Comparison of ENCODE assay signal across 9 cellular contexts in genomic region chr1:9078035-9078948, GRCh38. TPM values are rescaled to one million over a fixed set of nuclear protein-coding genes. Genes with fewer than 3 reads are reported as not detected.
DNase-seq lines count a peak whose midpoint lies in the region; ATAC-seq, FAIRE-seq and TF ChIP-seq lines count a peak whose summit lies in the region.
"Had no signal": no experiment of that assay in that cellular context is flagged by ENCODE, and none has a peak within 500 bp of the region (broad histone marks: within the 10 kb centered on the region; RNA-seq: fewer than 3 reads in every experiment).

No MANE protein-coding gene starts in this region.

- H3K79me1 ChIP-seq in H1 (ENCODE audit: low read depth, low read length): no peaks in the 10 kb centered on the region

- no peak overlapping the region for H2BK5ac ChIP-seq in H1 (ENCODE audit: low read depth, low read length)

- H2BK12ac ChIP-seq in H1 (ENCODE audit: low read depth, low read length): no peak overlapping the region

- no peak for TF ChIP-seq CTCF in H1 (IDR thresholded peaks at IDR 0.05; ENCODE audit: control extremely low read depth in 1 of 3, insufficient read depth in 1 of 3, low read depth in 1 of 3, low read length in 3 of 3)

- ATAC-seq in GM21423 (IDR thresholded peaks at IDR 0.05; ENCODE audit: unreplicated experiment) (peak; percentile 45), aorta (ENCODE audit: low FRiP score) (no peak)

- no peak for FAIRE-seq in H1 (lab: Jason Lieb, UNC)

- H4K91ac ChIP-seq in H1 (replicated peaks; ENCODE audit: insufficient read length, low read length): no peak overlapping the region

- no peak overlapping the region for H3K4me2 ChIP-seq in H1 (ENCODE audit: insufficient read depth in 1 of 2, low read depth in 2 of 2, low read length in 2 of 2)

- no peak overlapping the region for H3K56ac ChIP-seq in H1 (replicated peaks; ENCODE audit: insufficient read length, low read depth, low read length)

- H3K9me3 ChIP-seq in H1 (ENCODE audit: insufficient read depth in 2 of 2, low read depth in 1 of 2, low read length in 1 of 2) (no peaks in the 10 kb centered on the region), aorta (ENCODE audit: control insufficient read depth, low read length) (no peaks in the 10 kb centered on the region)
- H3K9me3 ChIP-seq: right lobe of liver had no signal

- no peak overlapping the region for H3K14ac ChIP-seq in H1 (ENCODE audit: insufficient read length)

- POLR2A ChIA-PET in H1 (lab: Charles Lee; ENCODE audit: partially characterized antibody): no interaction called here

- no peak overlapping the region for H4K8ac ChIP-seq in H1 (ENCODE audit: extremely low read depth, insufficient read depth, low read length)

- 88% methylated on average over 11 of the region's 11 CpGs; no CpG with 5 or more reads in 1 of the 2 experiments for WGBS in H1 (ENCODE audit: extremely low coverage in 1 of 2, insufficient coverage in 1 of 2, insufficient read length in 1 of 2, insufficient replicate concordance in 2 of 2, low coverage in 1 of 2, low lambda C conversion rate in 2 of 2, missing lambda C conversion rate in 1 of 2), 2 experiments
- 81 to 83% methylated on average over 11 of the region's 11 CpGs for WGBS in aorta, 2 donors

- no peak for TF ChIP-seq EP300 in H1 (IDR thresholded peaks at IDR 0.05; ENCODE audit: borderline replicate concordance in 1 of 2, low read depth in 2 of 2, low read length in 2 of 2)

- H4K5ac ChIP-seq in H1 (ENCODE audit: insufficient read length, low read depth, low read length): no peak overlapping the region

- no peak overlapping the region for H3K9ac ChIP-seq in H1 (replicated peaks in 1 of 4; ENCODE audit: extremely low read depth in 1 of 4, low read depth in 3 of 4, low read length in 3 of 4)

- H3K27ac ChIP-seq in H1 (ENCODE audit: low read depth, low read length): no peak overlapping the region
- H3K27ac ChIP-seq in aorta (ENCODE audit: low read depth in 1 of 2, low read length in 2 of 2): no peak overlapping the region
- H3K27ac ChIP-seq: right lobe of liver had no signal

- no peaks in the 10 kb centered on the region for H3K27me3 ChIP-seq in H1 (replicated peaks in 1 of 4; ENCODE audit: control insufficient read depth in 3 of 4, extremely low read depth in 1 of 4, insufficient read depth in 3 of 4, low read length in 3 of 4)
- H3K27me3 ChIP-seq in aorta (ENCODE audit: control insufficient read depth in 1 of 2, insufficient read depth in 2 of 2, low read length in 1 of 2): no peaks in the 10 kb centered on the region
- H3K27me3 ChIP-seq: right lobe of liver had no signal

- H2BK120ac ChIP-seq in H1 (replicated peaks; ENCODE audit: low read depth, low read length): no peak overlapping the region

- H3K23ac ChIP-seq in H1 (ENCODE audit: insufficient read length): no peak overlapping the region

- H3K79me2 ChIP-seq in H1 (ENCODE audit: control insufficient read depth in 1 of 2, insufficient read depth in 2 of 2, low read length in 2 of 2): no peaks in the 10 kb centered on the region

- H3K4ac ChIP-seq in H1 (replicated peaks; ENCODE audit: insufficient read length, low read depth, low read length): no peak overlapping the region

- TF ChIP-seq RAD21 in H1 (IDR thresholded peaks at IDR 0.05 in 1 of 2, conservative IDR thresholded peaks at IDR 0.05 in 1 of 2; ENCODE audit: low read depth in 2 of 2, low read length in 2 of 2): no peak

- no peak overlapping the region for H2AFZ ChIP-seq in H1 (ENCODE audit: low read length)

- H3K4me3 ChIP-seq in H1 (ENCODE audit: extremely low read depth in 1 of 4, insufficient read depth in 2 of 4, low read depth in 3 of 4, low read length in 4 of 4) (no peak overlapping the region), aorta (ENCODE audit: low read length in 2 of 2) (no peak overlapping the region)
- H3K4me3 ChIP-seq: right lobe of liver had no signal

- H4K20me1 ChIP-seq in H1 (replicated peaks in 1 of 2; ENCODE audit: control insufficient read depth in 1 of 2, insufficient read depth in 2 of 2, low read length in 2 of 2): no peaks in the 10 kb centered on the region

- no peak overlapping the region for H2BK15ac ChIP-seq in H1 (ENCODE audit: low read length)

- H3K4me1 ChIP-seq in H1 (replicated peaks in 1 of 4; ENCODE audit: control insufficient read depth in 3 of 4, insufficient read depth in 4 of 4, low read length in 3 of 4): no peaks in the 10 kb centered on the region
- H3K4me1 ChIP-seq in aorta (ENCODE audit: control insufficient read depth in 1 of 2, insufficient read depth in 2 of 2, low read length in 2 of 2): no peaks in the 10 kb centered on the region

- DNase-seq in A172 (ENCODE audit: low spot score) (peak; percentile 76), MV-4-11 (lab: John Stamatoyannopoulos, UW) (peak; percentile 99), H1 (ENCODE audit: low read depth in 1 of 2, low spot score in 2 of 2) (no peak), aorta (no peak), KG1 (lab: John Stamatoyannopoulos, UW) (no peak), NCI-H1092 treated with DMSO at 0.1 percent for 48 hours (lab: John Stamatoyannopoulos, UW) (no peak)
- no peak for DNase-seq in activated effector memory CD4-positive, alpha-beta T cell treated with anti-CD3 and anti-CD28 coated beads, Interleukin-2, amount 50 U/mL, for 16 hours
- DNase-seq: right lobe of liver had no signal

- H2AK5ac ChIP-seq in H1 (ENCODE audit: low read depth, low read length): no peak overlapping the region

- H3K36me3 ChIP-seq in H1 (ENCODE audit: control insufficient read depth in 2 of 4, insufficient read depth in 4 of 4, low read length in 3 of 4): no peaks in the 10 kb centered on the region
- no peaks in the 10 kb centered on the region for H3K36me3 ChIP-seq in aorta (ENCODE audit: control insufficient read depth in 1 of 2, insufficient read depth in 2 of 2, low read length in 1 of 2)
- H3K36me3 ChIP-seq: right lobe of liver had no signal

- no peak for TF ChIP-seq POLR2A in H1 (IDR thresholded peaks at IDR 0.05; ENCODE audit: control extremely low read depth in 1 of 2, low read depth in 2 of 2, low read length in 2 of 2)

- CTCF ChIA-PET in H1 (lab: Charles Lee; ENCODE audit: partially characterized antibody): no interaction called here

- H2BK20ac ChIP-seq in H1 (ENCODE audit: low read length): no peak overlapping the region

- intact Hi-C loops in aorta (cut with DNase I): no loop called here

- H3K18ac ChIP-seq in H1 (ENCODE audit: extremely low read depth, low read length): no peak overlapping the region

- H3K23me2 ChIP-seq in H1 (ENCODE audit: low read depth, low read length): no peaks in the 10 kb centered on the region

TF ChIP-seq in H1, 55 proteins besides CTCF, POLR2A, EP300 and RAD21:
- TF ChIP-seq BRCA1 (IDR thresholded peaks at IDR 0.05; ENCODE audit: low read depth, low read length): no peak
- no peak for TF ChIP-seq BACH1 (IDR thresholded peaks at IDR 0.05; ENCODE audit: low read length)
- no peak for TF ChIP-seq CBX5 (IDR thresholded peaks at IDR 0.05; ENCODE audit: low read depth, low read length)
- TF ChIP-seq SRF (IDR thresholded peaks at IDR 0.05; ENCODE audit: low read depth, low read length): peak; percentile 61; the same call in 1 of the 2 replicates
- TF ChIP-seq YY1 (IDR thresholded peaks at IDR 0.05; ENCODE audit: low read depth, low read length): 0 out of 2 replicates have a peak, but pooled peaks have one; percentile 16
- no peak for TF ChIP-seq EGR1 (IDR thresholded peaks at IDR 0.05; ENCODE audit: borderline replicate concordance, low read depth, low read length)
- no peak for TF ChIP-seq GABPA (IDR thresholded peaks at IDR 0.05; ENCODE audit: borderline replicate concordance, insufficient read depth, low read length)

RNA-seq across cellular contexts. Expression of gene SLC2A5, which starts 8.9 kb away (rescaled TPM):
- not detected in 2 replicates for total RNA-seq in A172 (2014; rRNA removed; shearing (Covaris generic))
- not detected in 2 replicates for total RNA-seq in H1 (2021; fragmentation: NEBNext Ultra II Directional; extraction: Animal tissue kit (Norgen Biotek cat#: 25700))
- polyA plus RNA-seq in H1 (2011; rRNA removed) (0.12 and 0.14 TPM in 2 replicates), aorta (10 to 100 TPM in 1 of 2 donors, under 1 TPM in 1; 0.31 to 10.5 TPM)
- polyA plus RNA-seq in H1 (2011; cell fraction: cytosol; rRNA removed): 0.12 TPM
- 0.27 TPM for polyA plus RNA-seq in H1 (2011; cell fraction: nucleus; rRNA removed)
- polyA plus RNA-seq in H1 (2012, experiment 1 of 2): 0.06 to 0.08 TPM (median 0.08 TPM) in 3 of 4 replicates, not detected in the other
- not detected for polyA plus RNA-seq in H1 (2012, experiment 2 of 2)
- polyA plus RNA-seq in H1 (2013, experiment 1 of 2): 0.06 TPM
- 0.04 TPM for polyA plus RNA-seq in H1 (2013, experiment 2 of 2)
- polyA minus RNA-seq in H1 (2011; rRNA and poly(A)+ RNA removed): 0.03 and 0.07 TPM in 2 replicates
- polyA minus RNA-seq in H1 (2011; cell fraction: cytosol; rRNA and poly(A)+ RNA removed): not detected
- 0.10 TPM for polyA minus RNA-seq in H1 (2011; cell fraction: nucleus; rRNA and poly(A)+ RNA removed)
- total RNA-seq in aorta: 10 to 100 TPM in 1 of 2 donors, 1 to 10 TPM in 1; 5.8 to 17.5 TPM

RNA-seq across cellular contexts. Expression of gene GPR157, which starts 50.6 kb away (rescaled TPM):
- 2.3 and 4.2 TPM in 2 replicates for total RNA-seq in A172 (2014; rRNA removed; shearing (Covaris generic))
- total RNA-seq in H1 (2021; fragmentation: NEBNext Ultra II Directional; extraction: Animal tissue kit (Norgen Biotek cat#: 25700)): 9.8 and 11.0 TPM in 2 replicates
- polyA plus RNA-seq in H1 (2011; rRNA removed) (1.0 and 17.5 TPM in 2 replicates), aorta (1 to 10 TPM; 1.1 to 2.4 TPM)
- 0.96 TPM for polyA plus RNA-seq in H1 (2011; cell fraction: cytosol; rRNA removed)
- polyA plus RNA-seq in H1 (2011; cell fraction: nucleus; rRNA removed): 1.7 TPM
- polyA plus RNA-seq in H1 (2012, experiment 1 of 2): 1.3 to 13.1 TPM (median 7.2 TPM) in 4 replicates
- polyA plus RNA-seq in H1 (2012, experiment 2 of 2): 28.8 TPM
- polyA plus RNA-seq in H1 (2013, experiment 1 of 2): 1.3 TPM
- 4.2 TPM for polyA plus RNA-seq in H1 (2013, experiment 2 of 2)
- 1.0 and 2.2 TPM in 2 replicates for polyA minus RNA-seq in H1 (2011; rRNA and poly(A)+ RNA removed)
- polyA minus RNA-seq in H1 (2011; cell fraction: cytosol; rRNA and poly(A)+ RNA removed): 5.6 TPM
- 3.2 TPM for polyA minus RNA-seq in H1 (2011; cell fraction: nucleus; rRNA and poly(A)+ RNA removed)
- 1 to 10 TPM; 7.1 to 7.9 TPM for total RNA-seq in aorta

RNA-seq across cellular contexts. Expression of gene SLC2A7, which starts 52.1 kb away (rescaled TPM):
- not detected in 2 replicates for total RNA-seq in A172 (2014; rRNA removed; shearing (Covaris generic))
- not detected in 2 replicates for total RNA-seq in H1 (2021; fragmentation: NEBNext Ultra II Directional; extraction: Animal tissue kit (Norgen Biotek cat#: 25700))
- polyA plus RNA-seq in H1 (2011; rRNA removed): not detected in 2 replicates
- polyA plus RNA-seq in H1 (2011; cell fraction: cytosol; rRNA removed): not detected
- not detected for polyA plus RNA-seq in H1 (2011; cell fraction: nucleus; rRNA removed)
- not detected in 4 replicates for polyA plus RNA-seq in H1 (2012, experiment 1 of 2)
- not detected for polyA plus RNA-seq in H1 (2012, experiment 2 of 2)
- polyA plus RNA-seq in H1 (2013, experiment 1 of 2): not detected
- polyA plus RNA-seq in H1 (2013, experiment 2 of 2): not detected
- not detected in 2 replicates for polyA minus RNA-seq in H1 (2011; rRNA and poly(A)+ RNA removed)
- polyA minus RNA-seq in H1 (2011; cell fraction: cytosol; rRNA and poly(A)+ RNA removed): not detected
- not detected for polyA minus RNA-seq in H1 (2011; cell fraction: nucleus; rRNA and poly(A)+ RNA removed)
- total RNA-seq in aorta: not detected
- polyA plus RNA-seq in aorta: not detected
- total RNA-seq: right lobe of liver had no signal

Comparison
In these comparisons a context has a peak if more than half of its experiments do, and no peak if none do; other contexts are left out.
1. DNase-seq: peak in A172 (single experiment) and MV-4-11 (single experiment); none in H1 (0 of 2), aorta (0 of 2), KG1 (single experiment), activated effector memory CD4-positive, alpha-beta T cell treated with anti-CD3 and anti-CD28 coated beads, Interleukin-2, amount 50 U/mL, for 16 hours (single experiment) and NCI-H1092 treated with DMSO at 0.1 percent for 48 hours (single experiment).